Comparison of ENCODE assay signal across 8 cellular contexts in genomic region chr11:115659061-115659963, GRCh38.
DNase-seq lines count a peak whose midpoint lies in the region; ATAC-seq and TF ChIP-seq lines count a peak whose summit lies in the region.

No MANE protein-coding gene starts in this region.

- H3K36me3 ChIP-seq in osteoblast (ENCODE audit: insufficient read depth, low read length): no peaks in the 10 kb centered on the region

- H3K9me3 ChIP-seq in osteoblast (ENCODE audit: low read depth, low read length): no peaks in the 10 kb centered on the region

- H3K4me3 ChIP-seq in fibroblast of villous mesenchyme (ENCODE audit: low read depth, low read length) (peak overlapping the region; percentile 12), osteoblast (ENCODE audit: insufficient read depth, low read length) (peak overlapping the region; percentile 43)

- ATAC-seq in HG03196 (IDR thresholded peaks at IDR 0.05; ENCODE audit: unreplicated experiment) (no peak), GM19455 (IDR thresholded peaks at IDR 0.05; ENCODE audit: unreplicated experiment) (no peak), HG02678 (IDR thresholded peaks at IDR 0.05; ENCODE audit: unreplicated experiment) (no peak)

- no peak for TF ChIP-seq CTCF in fibroblast of villous mesenchyme (IDR thresholded peaks at IDR 0.05; ENCODE audit: insufficient read depth, low read depth, low read length)
- TF ChIP-seq CTCF in osteoblast (IDR thresholded peaks at IDR 0.05; ENCODE audit: extremely low read depth, low read depth, low read length): no peak
- no peak for TF ChIP-seq CTCF in RWPE1 (conservative IDR thresholded peaks at IDR 0.05; ENCODE audit: low read depth)

- no peak overlapping the region for H2AFZ ChIP-seq in osteoblast (ENCODE audit: low read length)

- H3K27me3 ChIP-seq in osteoblast (ENCODE audit: insufficient read depth, low read length): peaks cover 3% of the 10 kb centered on the region

- CTCF ChIA-PET in RWPE1 (lab: Yijun Ruan, JAX): interaction anchor here (0.6 kb wide), 1 partner anchor 938 kb away, joined by 4 read pairs; no protein-coding TSS in a partner anchor

- no peaks in the 10 kb centered on the region for H4K20me1 ChIP-seq in osteoblast (ENCODE audit: insufficient read depth, low read length)

- POLR2A ChIA-PET in RWPE1 (lab: Yijun Ruan, JAX; ENCODE audit: low non-redundant PET): interaction anchor here (0.7 kb wide), 1 partner anchor 136 kb away, joined by 3 read pairs; no protein-coding TSS in a partner anchor

- peak overlapping the region; percentile 48 for H3K4me2 ChIP-seq in osteoblast (ENCODE audit: insufficient read depth, low read length)

- DNase-seq in D341Med (ENCODE audit: low spot score): peak; percentile 81
- peak; percentile 70 for DNase-seq in NCI-H2171 (lab: John Stamatoyannopoulos, UW)
- no peak for DNase-seq in fibroblast of villous mesenchyme (ENCODE audit: low read depth)
- no peak for DNase-seq in osteoblast (ENCODE audit: insufficient read length, low spot score, missing footprints)
- DNase-seq in RWPE1 (ENCODE audit: low spot score): no peak

- no peak overlapping the region for H3K27ac ChIP-seq in osteoblast (ENCODE audit: low read depth, low read length)
- H3K27ac ChIP-seq in RWPE1: no peak overlapping the region

- no peaks in the 10 kb centered on the region for H3K79me2 ChIP-seq in osteoblast (ENCODE audit: insufficient read depth, low read length)

- no peaks in the 10 kb centered on the region for H3K4me1 ChIP-seq in osteoblast (ENCODE audit: insufficient read depth, low read length)

Comparison
In these comparisons a context has a peak if more than half of its experiments do, and no peak if none do; other contexts are left out.
1. DNase-seq: peak in D341Med (single experiment) and NCI-H2171 (single experiment); none in fibroblast of villous mesenchyme (single experiment), osteoblast (single experiment) and RWPE1 (single experiment).